ENCODE assay signal across 8 cellular contexts in the genomic region with DNA sequence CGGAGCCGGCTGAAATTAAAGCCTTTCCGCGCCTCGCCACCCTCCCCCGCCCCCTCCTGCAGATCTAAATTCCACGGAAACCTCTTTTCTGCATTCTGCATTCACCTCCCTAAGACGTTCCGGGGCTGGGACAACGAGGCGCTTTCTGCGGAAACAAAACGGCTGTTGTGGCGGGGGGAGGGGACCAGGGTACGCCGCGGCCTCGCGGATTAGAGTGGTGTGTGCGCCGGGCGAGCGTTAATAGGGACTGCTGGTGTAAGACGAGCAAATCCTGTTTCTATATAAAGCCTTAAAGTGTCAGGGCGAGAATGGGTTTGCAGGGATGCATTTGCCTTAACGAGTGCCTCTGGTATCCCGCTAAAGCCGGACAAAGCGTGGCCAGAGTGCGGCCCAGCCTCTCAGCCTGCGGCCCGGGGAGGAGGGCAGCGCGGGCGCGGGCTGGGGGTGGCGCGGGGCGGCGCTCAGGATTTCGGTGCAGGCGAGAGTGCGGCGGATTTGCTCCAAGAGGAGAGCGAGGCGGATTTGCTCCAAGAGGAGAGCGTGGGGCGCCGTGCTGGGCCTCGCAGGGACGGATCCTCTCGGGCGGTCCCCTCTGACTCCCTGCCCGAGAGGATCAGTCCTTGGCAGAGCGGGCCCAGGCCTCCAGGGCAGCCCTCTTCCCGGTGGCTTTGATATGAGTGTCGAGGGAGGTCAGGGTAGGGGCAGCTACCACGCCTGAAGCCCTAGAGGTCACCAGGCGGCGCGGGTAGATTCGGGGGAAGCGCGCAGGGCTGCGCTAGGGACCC. TPM values are rescaled to one million over a fixed set of nuclear protein-coding genes. Genes with fewer than 3 reads are reported as not detected.
DNase-seq lines count a peak whose midpoint lies in the region; ATAC-seq and TF ChIP-seq lines count a peak whose summit lies in the region.

No MANE protein-coding gene starts in this region.

- no peak for DNase-seq in GM12865 (ENCODE audit: low read depth)
- DNase-seq in RKO (ENCODE audit: low spot score): peak; percentile 55
- peak; percentile 90 for DNase-seq in endodermal cell
- no peak for DNase-seq in vagina (ENCODE audit: extremely low spot score in 2 of 2)
- no peak for DNase-seq in SW480 (ENCODE audit: low spot score)
- no peak for DNase-seq in SK-N-DZ (ENCODE audit: low spot score)

- H3K4me1 ChIP-seq in endodermal cell (ENCODE audit: control insufficient read depth, insufficient read depth, low read length) (peaks cover 9% of the 10 kb centered on the region), mucosa of rectum (ENCODE audit: control insufficient read depth in 2 of 2, insufficient read depth in 2 of 2, low read length in 2 of 2) (peaks cover 22 to 36% of the 10 kb centered on the region in 2 donors), vagina (peaks cover 63% of the 10 kb centered on the region)

- peak overlapping the region; percentile 89 for H3K27ac Mint-ChIP-seq in endodermal cell

- WGBS in endodermal cell (ENCODE audit: insufficient coverage in 1 of 2, insufficient read length in 1 of 2), 2 experiments: 1 to 2% methylated on average over 15 to 65 of the region's 65 CpGs

- H3K27me3 ChIP-seq in endodermal cell (ENCODE audit: control insufficient read depth, insufficient read depth, low read length, poor library complexity, severe bottlenecking): no peaks in the 10 kb centered on the region
- no peaks in the 10 kb centered on the region for H3K27me3 ChIP-seq in mucosa of rectum (ENCODE audit: control insufficient read depth in 2 of 2, insufficient read depth in 2 of 2, low read length in 2 of 2)
- H3K27me3 ChIP-seq in vagina: no peaks in the 10 kb centered on the region

- H3K4me3 ChIP-seq in GM12865 (ENCODE audit: low read depth, low read length) (peak overlapping the region; percentile 48), endodermal cell (ENCODE audit: low read length) (peak overlapping the region; percentile 84), mucosa of rectum (ENCODE audit: low read length in 2 of 2) (peak overlapping the region; percentile 60 to 71), vagina (peak overlapping the region; percentile 76 to 78)

- H3K36me3 Mint-ChIP-seq in endodermal cell (ENCODE audit: low read depth): peaks cover 15% of the 10 kb centered on the region

- H3K4me1 Mint-ChIP-seq in endodermal cell: peaks cover 30% of the 10 kb centered on the region

- H3K27me3 Mint-ChIP-seq in endodermal cell (ENCODE audit: insufficient read depth): peaks cover 30% of the 10 kb centered on the region

- ATAC-seq in GM21825 (IDR thresholded peaks at IDR 0.05; ENCODE audit: unreplicated experiment): no peak

- no peaks in the 10 kb centered on the region for H3K9me3 ChIP-seq in endodermal cell (ENCODE audit: control insufficient read depth, low read length)
- H3K9me3 ChIP-seq in mucosa of rectum (ENCODE audit: control insufficient read depth in 2 of 2, low read length in 2 of 2): no peaks in the 10 kb centered on the region
- H3K9me3 ChIP-seq in vagina: no peaks in the 10 kb centered on the region

- peak in 1 of 2 donors; percentile 10 for TF ChIP-seq POLR2A in vagina (IDR thresholded peaks at IDR 0.05)

- H3K27ac ChIP-seq in endodermal cell (ENCODE audit: low read depth, low read length): peak overlapping the region; percentile 83
- H3K27ac ChIP-seq in mucosa of rectum (ENCODE audit: low read depth in 2 of 2, low read length in 2 of 2): peak overlapping the region; percentile 84 to 90
- peak overlapping the region; percentile 95 for H3K27ac ChIP-seq in vagina

- H3K4me3 Mint-ChIP-seq in endodermal cell: peak overlapping the region; percentile 87

- H3K36me3 ChIP-seq in endodermal cell (ENCODE audit: control insufficient read depth, insufficient read depth, low read length) (no peaks in the 10 kb centered on the region), mucosa of rectum (ENCODE audit: control insufficient read depth in 2 of 2, insufficient read depth in 2 of 2, low read length in 2 of 2) (no peaks in the 10 kb centered on the region), vagina (no peaks in the 10 kb centered on the region)

- H3K9ac ChIP-seq in endodermal cell (ENCODE audit: extremely low read depth, low read length, poor library complexity, severe bottlenecking) (peak overlapping the region; percentile 76), mucosa of rectum (ENCODE audit: low read depth in 1 of 2, low read length in 2 of 2) (peak overlapping the region; percentile 70 to 97)

- intact Hi-C loops in vagina (cut with DNase I): no loop called here

- no peak for TF ChIP-seq CTCF in GM12865 (IDR thresholded peaks at IDR 0.05; ENCODE audit: insufficient read depth, low read depth, low read length, missing control alignments)
- TF ChIP-seq CTCF in endodermal cell (conservative IDR thresholded peaks at IDR 0.05): peak; percentile 28
- TF ChIP-seq CTCF in vagina (IDR thresholded peaks at IDR 0.05): no peak

- H3K9me3 Mint-ChIP-seq in endodermal cell: no peaks in the 10 kb centered on the region

RNA-seq across cellular contexts. Expression of gene BAHCC1, which starts 5.1 kb away (rescaled TPM):
- total RNA-seq in endodermal cell: 10 to 100 TPM; 63.9 to 78.1 TPM
- 40.3 TPM for polyA plus RNA-seq in endodermal cell (2013, experiment 1 of 2)
- polyA plus RNA-seq in endodermal cell (2013, experiment 2 of 2): 37.2 TPM
- total RNA-seq in vagina: 9.1 TPM
- polyA plus RNA-seq in SK-N-DZ (2014; cell fraction: cytosol; rRNA removed): 6.6 and 15.1 TPM in 2 replicates
- 33.7 and 55.3 TPM in 2 replicates for polyA plus RNA-seq in SK-N-DZ (2014; cell fraction: nucleus; rRNA removed)

Comparison
In these comparisons a context has a peak if more than half of its experiments do, and no peak if none do; other contexts are left out.
1. DNase-seq: peak in RKO (single experiment) and endodermal cell (single experiment); none in GM12865 (single experiment), vagina (0 of 2), SW480 (single experiment) and SK-N-DZ (single experiment).
2. Peak in every context shown above with its lines, with median percentiles within 50 percentile points of each other: H3K4me3 ChIP-seq and H3K27ac ChIP-seq.